ENCODE assay signal across 27 cellular contexts in genomic region chr6:29656798-29657197, GRCh38. TPM values are rescaled to one million over a fixed set of nuclear protein-coding genes. Genes with fewer than 3 reads are reported as not detected.
A peak's percentile ranks its signal among the peaks of the same experiment; 100 is the strongest.
DNase-seq lines count a peak whose midpoint lies in the region; ATAC-seq lines count a peak whose summit lies in the region.
"Had no signal": no experiment of that assay in that cellular context is flagged by ENCODE, and none has a peak within 500 bp of the region (broad histone marks: within the 10 kb centered on the region; RNA-seq: fewer than 3 reads in every experiment).

Gene MOG, plus strand, starts transcription at chr6:29657092. Its CDS starts 118 bp downstream, at chr6:29657210.

- peak within 1 kb of the TSS; percentile 99 for H3K27ac ChIP-seq in temporal lobe (ENCODE audit: low read depth, low read length)
- H3K27ac ChIP-seq: tibial nerve, VCaP had no signal

- DNase-seq in amygdala (lab: John Stamatoyannopoulos, UW) (peak in 54 of 56 donors; percentile 21 to 95 (median 82)), globus pallidus (ENCODE audit: low spot score) (peak; percentile 98), medulla oblongata (ENCODE audit: extremely low spot score) (peak; percentile 94), NCI-H2171 (lab: John Stamatoyannopoulos, UW) (no peak)
- DNase-seq: activated CD8-positive, alpha-beta memory T cell treated with anti-CD3 and anti-CD28 coated beads, Interleukin-2, amount 50 U/mL, for 4 hours; CD4-positive, alpha-beta memory T cell; H7; KG1; MV-4-11; NCI-H187 treated with DMSO at 0.1 percent for 48 hours; NCI-H345; small intestine; stimulated activated CD4-positive, alpha-beta T cell treated with anti-CD3 and anti-CD28 coated beads, Interleukin-2, amount 100 ng/mL, for 24 hours; T-helper 17 cell had no signal

- ATAC-seq in GM21528 (IDR thresholded peaks at IDR 0.05; ENCODE audit: low FRiP score, unreplicated experiment) = no peak
- no peak for ATAC-seq in HG03097 (IDR thresholded peaks at IDR 0.05; ENCODE audit: low FRiP score, unreplicated experiment)
- no peak for ATAC-seq in GM19395 (IDR thresholded peaks at IDR 0.05; ENCODE audit: unreplicated experiment)
- ATAC-seq: Panc1; stimulated activated effector memory CD8-positive, alpha-beta T cell treated with anti-CD3 and anti-CD28 coated beads, Interleukin-12 subunit alpha, Interleukin-12 subunit beta, amount 100 ng/mL, for 72 hours; T-helper 17 cell had no signal

RNA-seq across cellular contexts. Expression of gene MOG, which starts in this region (rescaled TPM):
- total RNA-seq in temporal lobe = 0.25 TPM
- total RNA-seq: CD4-positive, alpha-beta memory T cell; G401; HT-29; liver; neural crest cell; pulmonary artery endothelial cell; T-helper 17 cell; tibial nerve had no signal
